In genomic region chr3:185995352-185995751, GRCh38 we compare ENCODE assay signal across 19 cellular contexts.
DNase-seq lines count a peak whose midpoint lies in the region; TF ChIP-seq lines count a peak whose summit lies in the region.
"Had no signal": no experiment of that assay in that cellular context is flagged by ENCODE, and none has a peak within 500 bp of the region (broad histone marks: within the 10 kb centered on the region; RNA-seq: fewer than 3 reads in every experiment).

No MANE protein-coding gene starts in this region.

- peak; percentile 90 for DNase-seq in HCEC 1CT
- DNase-seq in astrocyte of the cerebellum (ENCODE audit: low read depth), result peak; percentile 13
- peak; percentile 55 to 82 for DNase-seq in foreskin fibroblast
- no peak for DNase-seq in stimulated activated CD4-positive, alpha-beta T cell treated with anti-CD3 and anti-CD28 coated beads, Interleukin-12 subunit alpha, Interleukin-12 subunit beta, amount 100 ng/mL, for 4 hours
- DNase-seq in DMS53 (lab: John Stamatoyannopoulos, UW), result no peak
- DNase-seq in NCI-H526 (lab: John Stamatoyannopoulos, UW), result no peak
- no peak for DNase-seq in NCI-H526 treated with DMSO at 0.1 percent for 48 hours (lab: John Stamatoyannopoulos, UW)
- DNase-seq: ACHN; activated CD4-positive, alpha-beta T cell treated with anti-CD3 and anti-CD28 coated beads, Interleukin-2, amount 50 U/mL, for 1 hour; activated naive CD4-positive, alpha-beta T cell treated with Interleukin-2 at 50 U/mL for 16 hours; esophagus squamous epithelium; GDM1; NCI-H2081; NCI-H510A treated with DMSO at 0.1 percent for 48 hours; stimulated activated CD4-positive, alpha-beta T cell treated with anti-CD3 and anti-CD28 coated beads, Interleukin-1b, Interleukin-23, amount 100 ng/mL, for 48 hours; uterus had no signal

- in situ Hi-C loops in astrocyte of the cerebellum (cut with HindIII; ENCODE audit: low sequenced_read_pairs), result loop anchor here (10.0 to 25.0 kb wide), 2 partner anchors 249 to 542 kb away; partner anchors contain the start of gene CRYGS

- peak overlapping the region; percentile 26; the same call in 1 of the 2 replicates for H3K27ac ChIP-seq in ACC112 (ENCODE audit: low read depth, low read length)
- H3K27ac ChIP-seq: esophagus squamous epithelium, neural progenitor cell, right atrium auricular region, uterus had no signal

- no peak overlapping the region for H3K4me3 ChIP-seq in ACC112 (ENCODE audit: low read depth, low read length)
- no peak overlapping the region for H3K4me3 ChIP-seq in astrocyte of the cerebellum (ENCODE audit: low read depth, low read length)
- no peak overlapping the region for H3K4me3 ChIP-seq in foreskin fibroblast (ENCODE audit: low read depth in 1 of 2, low read length in 2 of 2)
- H3K4me3 ChIP-seq: esophagus squamous epithelium, neural progenitor cell, right atrium auricular region, uterus had no signal

- H3K4me1 ChIP-seq in ACC112 (ENCODE audit: control insufficient read depth, insufficient read depth, low read length, unreplicated experiment), result peaks cover 28% of the 10 kb centered on the region
- H3K4me1 ChIP-seq: esophagus squamous epithelium, neural progenitor cell, right atrium auricular region, uterus had no signal

- H3K79me2 ChIP-seq in ACC112 (ENCODE audit: control insufficient read depth, insufficient read depth, low read length, unreplicated experiment), result no peaks in the 10 kb centered on the region

- TF ChIP-seq CTCF in astrocyte of the cerebellum (IDR thresholded peaks at IDR 0.05; ENCODE audit: low read depth, low read length, missing control alignments) (no peak), foreskin fibroblast (IDR thresholded peaks at IDR 0.05; ENCODE audit: low read depth, low read length) (no peak)

- no peaks in the 10 kb centered on the region for H3K36me3 ChIP-seq in ACC112 (ENCODE audit: insufficient read depth, low read length)
- H3K36me3 ChIP-seq: esophagus squamous epithelium, neural progenitor cell, right atrium auricular region, uterus had no signal

- H3K27me3 ChIP-seq in ACC112 (ENCODE audit: insufficient read depth, low read length), result no peaks in the 10 kb centered on the region
- H3K27me3 ChIP-seq: neural progenitor cell, right atrium auricular region, uterus had no signal

- H2AFZ ChIP-seq in ACC112 (ENCODE audit: low read length, unreplicated experiment), result no peak overlapping the region
- H2AFZ ChIP-seq: neural progenitor cell had no signal

Comparison
In these comparisons a context has a peak if more than half of its experiments do, and no peak if none do; other contexts are left out.
1. DNase-seq: peak in HCEC 1CT (single experiment), astrocyte of the cerebellum (single experiment) and foreskin fibroblast (2 of 2); none in stimulated activated CD4-positive, alpha-beta T cell treated with anti-CD3 and anti-CD28 coated beads, Interleukin-12 subunit alpha, Interleukin-12 subunit beta, amount 100 ng/mL, for 4 hours (single experiment), DMS53 (single experiment), NCI-H526 (0 of 2) and NCI-H526 treated with DMSO at 0.1 percent for 48 hours (single experiment).